In genomic region chr15:38224486-38224885, GRCh38 we compare ENCODE assay signal across 26 cellular contexts.
"Had no signal": no experiment of that assay in that cellular context is flagged by ENCODE, and none has a peak within 500 bp of the region (broad histone marks: within the 10 kb centered on the region; RNA-seq: fewer than 3 reads in every experiment).

No MANE protein-coding gene starts in this region.

- ATAC-seq: activated naive CD4-positive, alpha-beta T cell treated with anti-CD3 and anti-CD28 coated beads, Interleukin-2, amount 50 U/mL, for 72 hours; activated T-cell treated with anti-CD3 and anti-CD28 coated beads, Interleukin-2, amount 50 U/mL, for 72 hours; effector memory CD8-positive, alpha-beta T cell; heart left ventricle; WTC11 had no signal

- H3K9me3 ChIP-seq: ascending aorta, breast epithelium, esophagus squamous epithelium, heart left ventricle had no signal

- DNase-seq: activated CD4-positive, alpha-beta memory T cell treated with anti-CD3 and anti-CD28 coated beads, Interleukin-2, amount 10 ng/mL, durations not matched to agents 7 days and 5 days; activated CD4-positive, alpha-beta T cell treated with anti-CD3 and anti-CD28 coated beads for 1 hour; activated CD4-positive, alpha-beta T cell treated with anti-CD3 and anti-CD28 coated beads for 4 hours; activated CD4-positive, alpha-beta T cell treated with anti-CD3 and anti-CD28 coated beads, Interleukin-2, amount 10 ng/mL, durations not matched to agents 7 days and 5 days; activated CD4-positive, alpha-beta T cell treated with anti-CD3 and anti-CD28 coated beads, Interleukin-2, amount 50 U/mL, for 4 hours; activated CD8-positive, alpha-beta memory T cell treated with anti-CD3 and anti-CD28 coated beads, Interleukin-2, amount 50 U/mL, for 48 hours; activated gamma-delta T cell; activated naive CD4-positive, alpha-beta T cell; activated naive CD4-positive, alpha-beta T cell treated with anti-CD3 and anti-CD28 coated beads, Interleukin-2, amount 10 ng/mL, durations not matched to agents 7 days and 5 days; activated naive CD8-positive, alpha-beta T cell treated with anti-CD3 and anti-CD28 coated beads, Interleukin-2, amount 10 ng/mL, durations not matched to agents 7 days and 5 days; activated T-cell treated with anti-CD3 and anti-CD28 coated beads for 4 hours; activated T-cell treated with anti-CD3 and anti-CD28 coated beads, Interleukin-2, amount 50 U/mL, for 24 hours; activated T-cell treated with anti-CD3 and anti-CD28 coated beads, Interleukin-2, amount 50 U/mL, for 72 hours; effector CD4-positive, alpha-beta T cell; effector memory CD8-positive, alpha-beta T cell; erythroblast; esophagus squamous epithelium; glutamatergic neuron; heart left ventricle; T-helper 2 cell had no signal

- H3K36me3 ChIP-seq: ascending aorta, breast epithelium, esophagus squamous epithelium, heart left ventricle had no signal

- H3K4me1 ChIP-seq: ascending aorta, breast epithelium had no signal

- H3K4me3 ChIP-seq: ascending aorta, breast epithelium, coronary artery, esophagus squamous epithelium, heart left ventricle had no signal

- H3K27ac ChIP-seq: ascending aorta, breast epithelium, coronary artery, esophagus squamous epithelium, heart left ventricle, VCaP had no signal

- H3K27me3 ChIP-seq: ascending aorta, breast epithelium, heart left ventricle had no signal
